ENCODE assay signal across 17 cellular contexts in genomic region chr15:70562906-70563305, GRCh38.
"Had no signal": no experiment of that assay in that cellular context is flagged by ENCODE, and none has a peak within 500 bp of the region (broad histone marks: within the 10 kb centered on the region; RNA-seq: fewer than 3 reads in every experiment).

No MANE protein-coding gene starts in this region.

- H3K27ac Mint-ChIP-seq: activated naive CD4-positive, alpha-beta T cell treated with anti-CD3 and anti-CD28 coated beads, Interleukin-2, amount 10 ng/mL, durations not matched to agents 7 days and 5 days; stimulated activated naive CD8-positive, alpha-beta T cell treated with anti-CD3 and anti-CD28 coated beads, Interleukin-15, amount 100 ng/mL, for 72 hours; T-helper 1 cell treated with Interleukin-12 subunit alpha and Interleukin-12 subunit beta and Interleukin-4 antibody, amounts not matched to agents 30 μg/mL and 1 μg/mL, for 36 hours had no signal

- DNase-seq: activated CD4-positive, alpha-beta T cell treated with anti-CD3 and anti-CD28 coated beads, Interleukin-2, amount 50 U/mL, for 1 hour; activated naive CD4-positive, alpha-beta T cell treated with anti-CD3 and anti-CD28 coated beads, Interleukin-2, amount 10 ng/mL, durations not matched to agents 7 days and 5 days; colonic mucosa; heart left ventricle; left cardiac atrium; ovary; stimulated activated CD4-positive, alpha-beta T cell treated with anti-CD3 and anti-CD28 coated beads, Interleukin-4, amount 100 ng/mL, for 4 hours; stimulated activated naive CD8-positive, alpha-beta T cell treated with anti-CD3 and anti-CD28 coated beads, Interleukin-15, amount 100 ng/mL, for 72 hours; uterus had no signal

- H3K4me3 Mint-ChIP-seq: activated naive CD4-positive, alpha-beta T cell treated with anti-CD3 and anti-CD28 coated beads, Interleukin-2, amount 10 ng/mL, durations not matched to agents 7 days and 5 days; nephron; stimulated activated naive CD8-positive, alpha-beta T cell treated with anti-CD3 and anti-CD28 coated beads, Interleukin-15, amount 100 ng/mL, for 72 hours; T-helper 1 cell treated with Interleukin-12 subunit alpha and Interleukin-12 subunit beta and Interleukin-4 antibody, amounts not matched to agents 30 μg/mL and 1 μg/mL, for 36 hours had no signal

- H3K36me3 Mint-ChIP-seq: activated naive CD4-positive, alpha-beta T cell treated with anti-CD3 and anti-CD28 coated beads, Interleukin-2, amount 10 ng/mL, durations not matched to agents 7 days and 5 days had no signal

- ATAC-seq: activated CD4-positive, CD25-positive, alpha-beta regulatory T cell treated with anti-CD3 and anti-CD28 coated beads, Interleukin-2, amount 50 U/mL, for 24 hours; gastroesophageal sphincter; heart left ventricle; stimulated activated naive CD8-positive, alpha-beta T cell treated with anti-CD3 and anti-CD28 coated beads, Interleukin-15, amount 100 ng/mL, for 72 hours had no signal

- H3K27me3 ChIP-seq: colonic mucosa, heart left ventricle, ovary, uterus had no signal

- H3K27ac ChIP-seq: colonic mucosa, epithelial cell of prostate, gastroesophageal sphincter, heart left ventricle, neutrophil, ovary, prostate gland, tibial artery, uterus had no signal

- H3K27me3 Mint-ChIP-seq: stimulated activated naive CD8-positive, alpha-beta T cell treated with anti-CD3 and anti-CD28 coated beads, Interleukin-15, amount 100 ng/mL, for 72 hours had no signal

- H3K9me3 Mint-ChIP-seq: activated naive CD4-positive, alpha-beta T cell treated with anti-CD3 and anti-CD28 coated beads, Interleukin-2, amount 10 ng/mL, durations not matched to agents 7 days and 5 days; nephron; stimulated activated naive CD8-positive, alpha-beta T cell treated with anti-CD3 and anti-CD28 coated beads, Interleukin-15, amount 100 ng/mL, for 72 hours; T-helper 1 cell treated with Interleukin-12 subunit alpha and Interleukin-12 subunit beta and Interleukin-4 antibody, amounts not matched to agents 30 μg/mL and 1 μg/mL, for 36 hours had no signal

- H3K9me3 ChIP-seq: colonic mucosa, gastroesophageal sphincter, heart left ventricle, neutrophil, ovary, prostate gland, tibial artery, uterus had no signal
